In the genomic region with DNA sequence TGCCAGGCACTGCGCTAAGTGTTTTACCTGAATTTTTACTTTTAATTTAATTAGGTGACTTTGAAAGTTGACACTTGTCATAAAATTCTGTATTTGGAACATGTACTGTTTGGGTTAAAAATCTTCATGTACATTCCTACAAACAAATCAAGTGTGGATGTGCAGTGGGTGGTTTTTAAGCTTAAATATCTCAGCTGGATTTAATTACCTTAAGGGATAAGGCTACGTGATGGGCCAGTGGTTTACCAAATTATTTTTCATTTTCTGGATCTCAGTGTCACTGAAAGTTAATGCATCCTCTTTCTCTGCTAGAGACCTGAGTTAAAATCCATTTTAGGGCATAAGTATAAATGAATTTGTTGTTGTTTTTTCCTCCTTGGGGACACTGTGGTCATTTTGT, we compare ENCODE assay signal across 27 cellular contexts.
"Had no signal": no experiment of that assay in that cellular context is flagged by ENCODE, and none has a peak within 500 bp of the region (broad histone marks: within the 10 kb centered on the region; RNA-seq: fewer than 3 reads in every experiment).

No MANE protein-coding gene starts in this region.

- ATAC-seq: left colon; left ventricle myocardium superior; lower lobe of right lung; mucosa of descending colon; sciatic nerve; stimulated activated naive CD8-positive, alpha-beta T cell treated with anti-CD3 and anti-CD28 coated beads, Interleukin-15, amount 100 ng/mL, for 72 hours; upper lobe of right lung had no signal

- H3K4me1 ChIP-seq: suprapubic skin, transverse colon, uterus had no signal

- H3K36me3 ChIP-seq: uterus had no signal

- H3K4me3 Mint-ChIP-seq: immature natural killer cell; naive B cell; stimulated activated naive CD8-positive, alpha-beta T cell treated with anti-CD3 and anti-CD28 coated beads, Interleukin-15, amount 100 ng/mL, for 72 hours had no signal

- DNase-seq: dermis blood vessel endothelial cell; hypothalamus; immature natural killer cell; islet precursor cell; kidney glomerular epithelial cell; left colon; left ventricle myocardium superior; lower lobe of right lung; mucosa of descending colon; naive B cell; stimulated activated CD4-positive, alpha-beta T cell treated with anti-CD3 and anti-CD28 coated beads, Interleukin-12 subunit alpha, Interleukin-12 subunit beta, amount 100 ng/mL, for 4 hours; stimulated activated CD4-positive, alpha-beta T cell treated with anti-CD3 and anti-CD28 coated beads, Interleukin-1b, Interleukin-23, amount 100 ng/mL, for 48 hours; stimulated activated CD4-positive, alpha-beta T cell treated with anti-CD3 and anti-CD28 coated beads, Interleukin-4, amount 100 ng/mL, for 1 hour; stimulated activated CD8-positive, alpha-beta memory T cell treated with anti-CD3 and anti-CD28 coated beads, Interleukin-4, amount 100 ng/mL, for 48 hours; stimulated activated naive CD4-positive, alpha-beta T cell; stimulated activated naive CD8-positive, alpha-beta T cell treated with anti-CD3 and anti-CD28 coated beads, Interleukin-15, amount 100 ng/mL, for 72 hours; transverse colon; upper lobe of right lung; uterus had no signal

- H3K27me3 Mint-ChIP-seq: naive B cell; progenitor cell of endocrine pancreas; stimulated activated naive CD8-positive, alpha-beta T cell treated with anti-CD3 and anti-CD28 coated beads, Interleukin-15, amount 100 ng/mL, for 72 hours had no signal

- H3K4me3 ChIP-seq: coronary artery, lower lobe of right lung, mucosa of descending colon, right atrium auricular region, smooth muscle cell, suprapubic skin, transverse colon, upper lobe of right lung, uterus had no signal

- H3K4me2 ChIP-seq: smooth muscle cell had no signal

- H3K27me3 ChIP-seq: neutrophil, right atrium auricular region, suprapubic skin, transverse colon, upper lobe of right lung, uterus had no signal

- H3K9me3 Mint-ChIP-seq: immature natural killer cell; naive B cell; stimulated activated naive CD8-positive, alpha-beta T cell treated with anti-CD3 and anti-CD28 coated beads, Interleukin-15, amount 100 ng/mL, for 72 hours had no signal

- H3K4me1 Mint-ChIP-seq: stimulated activated naive CD8-positive, alpha-beta T cell treated with anti-CD3 and anti-CD28 coated beads, Interleukin-15, amount 100 ng/mL, for 72 hours had no signal

- H3K9me3 ChIP-seq: lower lobe of right lung, mucosa of descending colon, neutrophil, right atrium auricular region, suprapubic skin, transverse colon, upper lobe of right lung, uterus had no signal

- H2AFZ ChIP-seq: parathyroid adenoma had no signal

- H3K27ac Mint-ChIP-seq: immature natural killer cell, progenitor cell of endocrine pancreas had no signal

- H3K27ac ChIP-seq: coronary artery, lower lobe of right lung, neutrophil, parathyroid adenoma, right atrium auricular region, suprapubic skin, transverse colon, upper lobe of right lung, uterus had no signal

- H3K9ac ChIP-seq: parathyroid adenoma had no signal
